9 cellular contexts compared by ENCODE assay signal in genomic region chr7:24718977-24719491, GRCh38. TPM values are rescaled to one million over a fixed set of nuclear protein-coding genes. Genes with fewer than 3 reads are reported as not detected.
DNase-seq lines count a peak whose midpoint lies in the region; ATAC-seq and TF ChIP-seq lines count a peak whose summit lies in the region.
"Had no signal": no experiment of that assay in that cellular context is flagged by ENCODE, and none has a peak within 500 bp of the region (broad histone marks: within the 10 kb centered on the region; RNA-seq: fewer than 3 reads in every experiment).

No MANE protein-coding gene starts in this region.

- peaks cover 2 to 3% (median 2%) of the 10 kb centered on the region in 3 donors for H3K27me3 Mint-ChIP-seq in immature natural killer cell (ENCODE audit: low read depth in 3 of 3)

- H3K36me3 ChIP-seq in WERI-Rb-1, result no peaks in the 10 kb centered on the region
- H3K36me3 ChIP-seq: neutrophil had no signal

- no peak overlapping the region for H3K27ac Mint-ChIP-seq in immature natural killer cell

- ATAC-seq in GM18868 (IDR thresholded peaks at IDR 0.05; ENCODE audit: unreplicated experiment) (peak; percentile 57), GM21723 (IDR thresholded peaks at IDR 0.05; ENCODE audit: unreplicated experiment) (peak; percentile 49), HG03558 (IDR thresholded peaks at IDR 0.05; ENCODE audit: extremely low read depth, unreplicated experiment) (peak; percentile 44)

- no peak for TF ChIP-seq POLR2A in lower leg skin (IDR thresholded peaks at IDR 0.05)

- TF ChIP-seq CTCF in lower leg skin (IDR thresholded peaks at IDR 0.05) (no peak), WERI-Rb-1 (IDR thresholded peaks at IDR 0.05; ENCODE audit: low read depth, low read length) (no peak)

- H3K9me3 ChIP-seq in WERI-Rb-1 (ENCODE audit: severe bottlenecking), result no peaks in the 10 kb centered on the region
- H3K9me3 ChIP-seq: neutrophil had no signal

- DNase-seq in lower leg skin (ENCODE audit: low spot score in 2 of 2), result peak; percentile 7 to 49
- DNase-seq in immature natural killer cell, result no peak
- DNase-seq in WERI-Rb-1, result no peak
- DNase-seq in posterior vena cava (ENCODE audit: low spot score), result no peak
- DNase-seq: stimulated activated naive CD4-positive, alpha-beta T cell had no signal

- no peak overlapping the region for H3K4me3 Mint-ChIP-seq in immature natural killer cell

- no peak overlapping the region for H3K27ac ChIP-seq in WERI-Rb-1
- H3K27ac ChIP-seq: neutrophil had no signal

- H3K9me3 Mint-ChIP-seq in immature natural killer cell, result no peaks in the 10 kb centered on the region

- no peaks in the 10 kb centered on the region for H3K4me1 Mint-ChIP-seq in immature natural killer cell

- H3K36me3 Mint-ChIP-seq in immature natural killer cell, result no peaks in the 10 kb centered on the region

- 75 to 78% methylated on average over 13 of the region's 13 CpGs for WGBS in lower leg skin, 2 donors

- intact Hi-C loops in lower leg skin (cut with DNase I; ENCODE audit: low total_unique reads), result no loop called here
- intact Hi-C loops in posterior vena cava (cut with DNase I), result loop anchor here in 1 of 2 donors (10.0 kb wide), 1 partner anchor 1676 kb away; no protein-coding TSS in a partner anchor

- H3K4me3 ChIP-seq in lower leg skin (ENCODE audit: low read depth, poor library complexity, severe bottlenecking) (no peak overlapping the region), WERI-Rb-1 (ENCODE audit: low read depth, low read length) (no peak overlapping the region)

- no peaks in the 10 kb centered on the region for H3K27me3 ChIP-seq in WERI-Rb-1 (ENCODE audit: insufficient read depth, low read depth, severe bottlenecking)
- H3K27me3 ChIP-seq: neutrophil had no signal

RNA-seq across cellular contexts. Expression of gene GSDME, which starts 38.2 kb away (rescaled TPM):
- total RNA-seq in lower leg skin, result 1 to 10 TPM in 3 of 4 donors, under 1 TPM in 1; 0.42 to 9.2 (median 2.1) TPM
- under 1 TPM in 1 of 3 donors, not detected in 2; 0.10 TPM for polyA plus RNA-seq in immature natural killer cell
- 10 to 100 TPM; 33.4 to 43.5 TPM for total RNA-seq in posterior vena cava

Comparison
In these comparisons a context has a peak if more than half of its experiments do, and no peak if none do; other contexts are left out.
1. DNase-seq: peak in lower leg skin (2 of 2); none in immature natural killer cell (0 of 3), WERI-Rb-1 (single experiment) and posterior vena cava (single experiment).
2. Peak in every context shown above with its lines, with median percentiles within 50 percentile points of each other: ATAC-seq.